Comparison of ENCODE assay signal across 22 cellular contexts in genomic region chr21:32819702-32820101, GRCh38. TPM values are rescaled to one million over a fixed set of nuclear protein-coding genes. Genes with fewer than 3 reads are reported as not detected.
DNase-seq lines count a peak whose midpoint lies in the region; ATAC-seq, FAIRE-seq and TF ChIP-seq lines count a peak whose summit lies in the region.
"Had no signal": no experiment of that assay in that cellular context is flagged by ENCODE, and none has a peak within 500 bp of the region (broad histone marks: within the 10 kb centered on the region; RNA-seq: fewer than 3 reads in every experiment).

No MANE protein-coding gene starts in this region.

- H3K9me3 Mint-ChIP-seq in MCF 10A (ENCODE audit: unreplicated experiment), result peaks cover 1% of the 10 kb centered on the region

- H3K4me2 ChIP-seq in mammary epithelial cell (ENCODE audit: insufficient read depth, low read depth, low read length), result no peak overlapping the region

- BruUV-seq in MCF 10A (replicated peaks; lab: Mats Ljungman, UMichigan) (no TSS peak), mammary epithelial cell (replicated peaks; lab: Mats Ljungman, UMichigan) (no TSS peak)

- H3K4me3 ChIP-seq in mammary epithelial cell (replicated peaks in 1 of 3; ENCODE audit: insufficient read depth in 1 of 3, low read depth in 2 of 3, low read length in 3 of 3), result no peak overlapping the region
- H3K4me3 ChIP-seq in lower lobe of right lung, result no peak overlapping the region
- H3K4me3 ChIP-seq in uterus, result no peak overlapping the region
- H3K4me3 ChIP-seq: Peyer's patch had no signal

- H3K9ac ChIP-seq in mammary epithelial cell (ENCODE audit: insufficient read depth, low read length), result no peak overlapping the region

- no peaks in the 10 kb centered on the region for H3K27me3 ChIP-seq in mammary epithelial cell (ENCODE audit: insufficient read depth, low read length)
- no peaks in the 10 kb centered on the region for H3K27me3 ChIP-seq in lower lobe of right lung (ENCODE audit: low read depth)
- H3K27me3 ChIP-seq in uterus, result no peaks in the 10 kb centered on the region
- H3K27me3 ChIP-seq: Peyer's patch had no signal

- H3K27ac ChIP-seq in mammary epithelial cell (ENCODE audit: insufficient read depth, low read depth, low read length) (no peak overlapping the region), lower lobe of right lung (no peak overlapping the region), uterus (no peak overlapping the region)
- H3K27ac ChIP-seq: 22Rv1, Peyer's patch had no signal

- H3K36me3 ChIP-seq in mammary epithelial cell (ENCODE audit: insufficient read depth, low read length) (no peaks in the 10 kb centered on the region), lower lobe of right lung (no peaks in the 10 kb centered on the region), uterus (no peaks in the 10 kb centered on the region)
- H3K36me3 ChIP-seq: Peyer's patch had no signal

- 90% methylated on average over 6 of the region's 6 CpGs for WGBS in mammary epithelial cell (ENCODE audit: low coverage, missing lambda C conversion rate)

- ATAC-seq in lower lobe of right lung, result peak; percentile 66 to 69

- POLR2A ChIA-PET in MCF 10A (lab: Yijun Ruan, JAX), result interaction anchor here (1.0 to 1.1 kb wide), 2 partner anchors 25 to 208 kb away, joined by 3 to 7 read pairs; partner anchors contain the start of gene CFAP298

- TF ChIP-seq POLR2A in uterus (IDR thresholded peaks at IDR 0.05), result no peak

- no peak for FAIRE-seq in HTR-8/SVneo (lab: Jason Lieb, UNC)
- FAIRE-seq: islet of Langerhans had no signal

- dilution Hi-C loops in mammary epithelial cell (cut with HindIII; ENCODE audit: low sequenced_read_pairs), result no loop called here

- H3K4me1 Mint-ChIP-seq in MCF 10A (ENCODE audit: insufficient read depth, unreplicated experiment), result no peaks in the 10 kb centered on the region
- H3K4me1 Mint-ChIP-seq: H9, nephron progenitor cell had no signal

- in situ Hi-C loops in mammary epithelial cell (cut with MboI; ENCODE audit: low sequenced_read_pairs in 2 of 2), result loop anchor here (10.0 kb wide), 1 partner anchor 165 kb away; no protein-coding TSS in a partner anchor

- H2AFZ ChIP-seq in mammary epithelial cell (ENCODE audit: low read depth, low read length), result no peak overlapping the region

- H3K27me3 Mint-ChIP-seq in MCF 10A (ENCODE audit: insufficient read depth, unreplicated experiment), result no peaks in the 10 kb centered on the region

- DNase-seq in MCF 10A (ENCODE audit: unreplicated experiment) (peak; percentile 67), mammary epithelial cell (no peak), fibroblast of gingiva (ENCODE audit: low read depth) (peak; percentile 96), lower lobe of right lung (no peak), uterus (peak; percentile 42 to 52), RPMI8226 (no peak), superior temporal gyrus (ENCODE audit: extremely low spot score) (no peak), HTR-8/SVneo (ENCODE audit: insufficient read length, low spot score) (no peak)
- DNase-seq: activated CD4-positive, alpha-beta T cell treated with anti-CD3 and anti-CD28 coated beads, Interleukin-2, amount 50 U/mL, for 4 hours; activated effector memory CD4-positive, alpha-beta T cell treated with anti-CD3 and anti-CD28 coated beads, Interleukin-2, amount 50 U/mL, for 16 hours; central memory CD4-positive, alpha-beta T cell; DMS 273 treated with DMSO at 0.1 percent for 48 hours; erythroblast; H9; NCI-H1092 treated with DMSO at 0.1 percent for 48 hours; NCI-H510A; nephron progenitor cell; stimulated activated CD4-positive, alpha-beta T cell treated with anti-CD3 and anti-CD28 coated beads, Interleukin-12 subunit alpha, Interleukin-12 subunit beta, amount 100 ng/mL, for 4 hours had no signal

- CTCF ChIA-PET in MCF 10A (lab: Yijun Ruan, JAX) (interaction anchor here (1.2 kb wide), 1 partner anchor 121 kb away, joined by 4 read pairs; no protein-coding TSS in a partner anchor), mammary epithelial cell (lab: Charles Lee; ENCODE audit: low non-redundant PET) (no interaction called here)

- no peak overlapping the region for H3K4me3 Mint-ChIP-seq in MCF 10A (ENCODE audit: unreplicated experiment)
- H3K4me3 Mint-ChIP-seq: H9; nephron progenitor cell; T-helper 2 cell treated with Interferon-gamma antibody and Interleukin-4, amounts not matched to agents 5 μg/mL and 100 μg/mL, for 36 hours had no signal

- H3K79me2 ChIP-seq in mammary epithelial cell (ENCODE audit: insufficient read depth, low read length), result no peaks in the 10 kb centered on the region

- H3K4me1 ChIP-seq in mammary epithelial cell (ENCODE audit: insufficient read depth, low read length) (no peaks in the 10 kb centered on the region), lower lobe of right lung (no peaks in the 10 kb centered on the region), uterus (no peaks in the 10 kb centered on the region)

- TF ChIP-seq CTCF in MCF 10A (IDR thresholded peaks at IDR 0.05; ENCODE audit: unreplicated experiment), result no peak
- no peak for TF ChIP-seq CTCF in mammary epithelial cell (conservative IDR thresholded peaks at IDR 0.05 in 1 of 2, IDR thresholded peaks at IDR 0.05 in 1 of 2; ENCODE audit: extremely low read depth in 1 of 2, insufficient read depth in 1 of 2, low read depth in 1 of 2, low read length in 2 of 2)
- no peak for TF ChIP-seq CTCF in lower lobe of right lung (IDR thresholded peaks at IDR 0.05)
- no peak for TF ChIP-seq CTCF in uterus (IDR thresholded peaks at IDR 0.05)

- no peaks in the 10 kb centered on the region for H4K20me1 ChIP-seq in mammary epithelial cell (ENCODE audit: insufficient read depth, low read length)

- H3K9me3 ChIP-seq in mammary epithelial cell (replicated peaks; ENCODE audit: insufficient read depth, low read length) (no peaks in the 10 kb centered on the region), lower lobe of right lung (no peaks in the 10 kb centered on the region), uterus (no peaks in the 10 kb centered on the region)
- H3K9me3 ChIP-seq: Peyer's patch had no signal

- H3K27ac Mint-ChIP-seq in MCF 10A (ENCODE audit: low read depth, unreplicated experiment), result no peak overlapping the region
- H3K27ac Mint-ChIP-seq: H9; T-helper 2 cell treated with Interferon-gamma antibody and Interleukin-4, amounts not matched to agents 5 μg/mL and 100 μg/mL, for 36 hours had no signal

- H3K36me3 Mint-ChIP-seq in MCF 10A (ENCODE audit: insufficient read depth, unreplicated experiment), result peaks cover 6% of the 10 kb centered on the region

- intact Hi-C loops in MCF 10A (cut with micrococcal nuclease) (no loop called here), mammary epithelial cell (cut with micrococcal nuclease) (no loop called here), lower lobe of right lung (cut with DNase I) (no loop called here), uterus (cut with DNase I; ENCODE audit: low total_unique reads) (no loop called here)

RNA-seq across cellular contexts. Expression of gene PAXBP1, which starts 48.1 kb away (rescaled TPM):
- total RNA-seq in MCF 10A (2022) (33.0 and 39.5 TPM in 2 replicates), mammary epithelial cell (10 to 100 TPM; 23.2 to 29.6 TPM), lower lobe of right lung (36.5 TPM), uterus (10 to 100 TPM; 47.9 to 85.4 (median 62.6) TPM)
- 7.3 TPM for polyA plus RNA-seq in mammary epithelial cell
- 3.9 TPM for polyA minus RNA-seq in mammary epithelial cell

Comparison
In these comparisons a context has a peak if more than half of its experiments do, and no peak if none do; other contexts are left out.
1. DNase-seq: peak in MCF 10A (single experiment), fibroblast of gingiva (single experiment) and uterus (2 of 2); none in mammary epithelial cell (single experiment), lower lobe of right lung (single experiment), RPMI8226 (single experiment), superior temporal gyrus (single experiment) and HTR-8/SVneo (single experiment).